Comparison of ENCODE assay signal across 16 cellular contexts in genomic region chr7:29084832-29085231, GRCh38.
DNase-seq lines count a peak whose midpoint lies in the region; ATAC-seq lines count a peak whose summit lies in the region.
"Had no signal": no experiment of that assay in that cellular context is flagged by ENCODE, and none has a peak within 500 bp of the region (broad histone marks: within the 10 kb centered on the region; RNA-seq: fewer than 3 reads in every experiment).

No MANE protein-coding gene starts in this region.

- no peaks in the 10 kb centered on the region for H3K36me3 Mint-ChIP-seq in activated CD4-positive, alpha-beta T cell treated with anti-CD3 and anti-CD28 coated beads for 36 hours (ENCODE audit: low read depth)
- H3K36me3 Mint-ChIP-seq in stimulated activated effector memory CD8-positive, alpha-beta T cell treated with anti-CD3 and anti-CD28 coated beads, Interleukin-12 subunit alpha, Interleukin-12 subunit beta, amount 100 ng/mL, for 72 hours: no peaks in the 10 kb centered on the region

- POLR2A ChIA-PET in activated CD4-positive, alpha-beta T cell treated with anti-CD3 and anti-CD28 coated beads for 36 hours (lab: Charles Lee): no interaction called here

- peaks cover 3% of the 10 kb centered on the region for H3K27me3 Mint-ChIP-seq in activated CD4-positive, alpha-beta T cell treated with anti-CD3 and anti-CD28 coated beads for 36 hours

- no peak overlapping the region for H3K4me3 Mint-ChIP-seq in activated CD4-positive, alpha-beta T cell treated with anti-CD3 and anti-CD28 coated beads for 36 hours
- H3K4me3 Mint-ChIP-seq in stimulated activated effector memory CD8-positive, alpha-beta T cell treated with anti-CD3 and anti-CD28 coated beads, Interleukin-12 subunit alpha, Interleukin-12 subunit beta, amount 100 ng/mL, for 72 hours: no peak overlapping the region
- H3K4me3 Mint-ChIP-seq: activated CD4-positive, alpha-beta T cell treated with anti-CD3 and anti-CD28 coated beads, Interleukin-2, amount 10 ng/mL, durations not matched to agents 24 days and 14 days; dendritic cell treated with granulocyte-macrophage colony-stimulating factor and Interleukin-4, amounts not matched to agents 40 ng/mL and 50 ng/mL, for 4 days; HFFc6 had no signal

- H3K9me3 Mint-ChIP-seq in activated CD4-positive, alpha-beta T cell treated with anti-CD3 and anti-CD28 coated beads for 36 hours (ENCODE audit: low read depth): no peaks in the 10 kb centered on the region
- H3K9me3 Mint-ChIP-seq in stimulated activated effector memory CD8-positive, alpha-beta T cell treated with anti-CD3 and anti-CD28 coated beads, Interleukin-12 subunit alpha, Interleukin-12 subunit beta, amount 100 ng/mL, for 72 hours: no peaks in the 10 kb centered on the region
- H3K9me3 Mint-ChIP-seq: activated CD4-positive, alpha-beta T cell treated with anti-CD3 and anti-CD28 coated beads, Interleukin-2, amount 10 ng/mL, durations not matched to agents 24 days and 14 days; dendritic cell treated with granulocyte-macrophage colony-stimulating factor and Interleukin-4, amounts not matched to agents 40 ng/mL and 50 ng/mL, for 4 days; HFFc6 had no signal

- CTCF ChIA-PET in activated CD4-positive, alpha-beta T cell treated with anti-CD3 and anti-CD28 coated beads for 36 hours (lab: Charles Lee): no interaction called here

- ATAC-seq in activated CD4-positive, alpha-beta T cell treated with anti-CD3 and anti-CD28 coated beads for 36 hours: peak; percentile 61
- ATAC-seq in HG02588 (IDR thresholded peaks at IDR 0.05; ENCODE audit: unreplicated experiment) (peak; percentile 79), GM19324 (IDR thresholded peaks at IDR 0.05; ENCODE audit: low FRiP score, unreplicated experiment) (no peak)
- ATAC-seq in stimulated activated effector memory CD8-positive, alpha-beta T cell treated with anti-CD3 and anti-CD28 coated beads, Interleukin-12 subunit alpha, Interleukin-12 subunit beta, amount 100 ng/mL, for 72 hours: peak; percentile 77

- no peak for DNase-seq in activated CD4-positive, alpha-beta T cell treated with anti-CD3 and anti-CD28 coated beads for 36 hours
- no peak for DNase-seq in activated CD4-positive, alpha-beta T cell treated with anti-CD3 and anti-CD28 coated beads for 48 hours
- peak; percentile 3 for DNase-seq in KBM-7
- DNase-seq in stimulated activated effector memory CD8-positive, alpha-beta T cell treated with anti-CD3 and anti-CD28 coated beads, Interleukin-12 subunit alpha, Interleukin-12 subunit beta, amount 100 ng/mL, for 72 hours (ENCODE audit: low spot score in 2 of 2): no peak
- no peak for DNase-seq in NAMALWA (ENCODE audit: low spot score)
- no peak for DNase-seq in activated T-cell treated with anti-CD3 and anti-CD28 coated beads, Interleukin-2, amount 50 U/mL, for 48 hours
- DNase-seq: activated CD4-positive, alpha-beta T cell treated with anti-CD3 and anti-CD28 coated beads, Interleukin-2, amount 10 ng/mL, durations not matched to agents 24 days and 14 days; Calu3; HFFc6; Karpas-422; NCI-H345; pancreas; stimulated activated CD4-positive, alpha-beta T cell treated with anti-CD3 and anti-CD28 coated beads, Interleukin-4, amount 100 ng/mL, for 24 hours had no signal

- no peak overlapping the region for H3K27ac Mint-ChIP-seq in activated CD4-positive, alpha-beta T cell treated with anti-CD3 and anti-CD28 coated beads for 36 hours
- no peak overlapping the region for H3K27ac Mint-ChIP-seq in stimulated activated effector memory CD8-positive, alpha-beta T cell treated with anti-CD3 and anti-CD28 coated beads, Interleukin-12 subunit alpha, Interleukin-12 subunit beta, amount 100 ng/mL, for 72 hours
- H3K27ac Mint-ChIP-seq: dendritic cell treated with granulocyte-macrophage colony-stimulating factor and Interleukin-4, amounts not matched to agents 40 ng/mL and 50 ng/mL, for 4 days; HFFc6 had no signal

- H3K4me1 Mint-ChIP-seq in activated CD4-positive, alpha-beta T cell treated with anti-CD3 and anti-CD28 coated beads for 36 hours: peaks cover 4% of the 10 kb centered on the region
- H3K4me1 Mint-ChIP-seq in stimulated activated effector memory CD8-positive, alpha-beta T cell treated with anti-CD3 and anti-CD28 coated beads, Interleukin-12 subunit alpha, Interleukin-12 subunit beta, amount 100 ng/mL, for 72 hours: no peaks in the 10 kb centered on the region

- intact Hi-C loops in activated CD4-positive, alpha-beta T cell treated with anti-CD3 and anti-CD28 coated beads for 36 hours (cut with DNase I, micrococcal nuclease): no loop called here

- in situ Hi-C loops in KBM-7 (cut with MboI; ENCODE audit: low pct_unique_long_range_greater_than_20kb, low sequenced_read_pairs): no loop called here
